In the genomic region with DNA sequence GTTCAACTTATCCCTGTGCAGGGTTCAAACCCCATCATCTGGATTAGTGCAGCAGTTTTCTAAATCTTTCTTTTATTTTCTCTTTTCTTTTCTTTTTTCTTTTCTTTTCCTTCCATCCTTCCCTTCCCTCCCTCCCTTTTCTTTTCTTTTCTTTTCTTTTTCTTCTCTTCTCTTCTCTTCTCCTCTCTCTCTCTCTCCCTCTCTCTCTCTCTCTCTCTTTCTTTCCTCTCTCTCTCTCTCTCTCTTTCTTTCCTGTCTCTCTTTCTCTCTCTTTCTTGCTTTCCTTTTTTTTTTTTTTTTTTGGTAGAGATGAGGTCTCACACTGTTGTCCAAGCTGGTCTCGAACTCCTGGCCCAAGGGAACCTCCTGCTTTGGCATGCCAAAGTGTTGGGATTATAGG, we compare ENCODE assay signal across 28 cellular contexts.
"Had no signal": no experiment of that assay in that cellular context is flagged by ENCODE, and none has a peak within 500 bp of the region (broad histone marks: within the 10 kb centered on the region; RNA-seq: fewer than 3 reads in every experiment).

No MANE protein-coding gene starts in this region.

- H3K4me2 ChIP-seq: neural progenitor cell had no signal

- H3K27me3 Mint-ChIP-seq: naive thymus-derived CD8-positive, alpha-beta T cell; natural killer cell treated with Interleukin-12 subunit alpha and Interleukin-12 subunit beta and Interleukin-15 and Interleukin-18, amount 100 ng/mL, for 72 hours; progenitor cell of endocrine pancreas; stimulated activated memory B cell treated with anti-CD40 and anti-IgM and Interleukin-4, amounts not matched to agents 10 μg/mL and 1 μg/mL and 100 μg/mL, for 72 hours; stimulated activated naive CD8-positive, alpha-beta T cell treated with anti-CD3 and anti-CD28 coated beads, Interleukin-15, amount 100 ng/mL, for 72 hours; type B pancreatic cell had no signal

- H3K4me1 Mint-ChIP-seq: naive thymus-derived CD8-positive, alpha-beta T cell; stimulated activated memory B cell treated with anti-CD40 and anti-IgM and Interleukin-4, amounts not matched to agents 10 μg/mL and 1 μg/mL and 100 μg/mL, for 72 hours; stimulated activated naive CD8-positive, alpha-beta T cell treated with anti-CD3 and anti-CD28 coated beads, Interleukin-15, amount 100 ng/mL, for 72 hours had no signal

- H3K27ac Mint-ChIP-seq: naive thymus-derived CD8-positive, alpha-beta T cell; natural killer cell treated with Interleukin-12 subunit alpha and Interleukin-12 subunit beta and Interleukin-15 and Interleukin-18, amount 100 ng/mL, for 72 hours; neural progenitor cell; progenitor cell of endocrine pancreas; stimulated activated memory B cell treated with anti-CD40 and anti-IgM and Interleukin-4, amounts not matched to agents 10 μg/mL and 1 μg/mL and 100 μg/mL, for 72 hours; stimulated activated naive CD8-positive, alpha-beta T cell treated with anti-CD3 and anti-CD28 coated beads, Interleukin-15, amount 100 ng/mL, for 72 hours; type B pancreatic cell had no signal

- FAIRE-seq: small intestine had no signal

- DNase-seq: naive thymus-derived CD8-positive, alpha-beta T cell; occipital lobe; ovary; psoas muscle; right cardiac atrium; right lobe of liver; sigmoid colon; small intestine; stimulated activated CD4-positive, alpha-beta T cell treated with anti-CD3 and anti-CD28 coated beads, Interleukin-15, amount 100 ng/mL, for 24 hours; stimulated activated CD4-positive, alpha-beta T cell treated with anti-CD3 and anti-CD28 coated beads, Interleukin-2, amount 100 ng/mL, for 24 hours; stimulated activated CD4-positive, alpha-beta T cell treated with anti-CD3 and anti-CD28 coated beads, Interleukin-2, amount 100 ng/mL, for 48 hours; stimulated activated CD4-positive, alpha-beta T cell treated with anti-CD3 and anti-CD28 coated beads, Interleukin-4, amount 100 ng/mL, for 24 hours; stimulated activated naive CD4-positive, alpha-beta T cell; stimulated activated naive CD8-positive, alpha-beta T cell treated with anti-CD3 and anti-CD28 coated beads, Interleukin-15, amount 100 ng/mL, for 72 hours; stimulated activated naive CD8-positive, alpha-beta T cell treated with anti-CD3 and anti-CD28 coated beads, Interleukin-15, Interleukin-2, amounts not matched to agents 100 U/mL and 50 U/mL, for 24 hours; substantia nigra; testis; tibial artery; transverse colon; upper lobe of right lung; uterus had no signal

- H3K27ac ChIP-seq: neural progenitor cell, ovary, parathyroid adenoma, psoas muscle, right lobe of liver, sigmoid colon, suprapubic skin, testis, tibial artery, transverse colon, upper lobe of right lung, uterus had no signal

- H3K9me3 ChIP-seq: ovary, psoas muscle, right lobe of liver, sigmoid colon, suprapubic skin, testis, tibial artery, transverse colon, upper lobe of right lung, uterus had no signal

- ATAC-seq: naive thymus-derived CD8-positive, alpha-beta T cell; natural killer cell treated with Interleukin-12 subunit alpha and Interleukin-12 subunit beta and Interleukin-15 and Interleukin-18, amount 100 ng/mL, for 72 hours; psoas muscle; right cardiac atrium; right lobe of liver; stimulated activated memory B cell treated with anti-CD40 and anti-IgM and Interleukin-4, amounts not matched to agents 10 μg/mL and 1 μg/mL and 100 μg/mL, for 72 hours; stimulated activated naive CD8-positive, alpha-beta T cell treated with anti-CD3 and anti-CD28 coated beads, Interleukin-15, amount 100 ng/mL, for 72 hours; stimulated activated naive CD8-positive, alpha-beta T cell treated with anti-CD3 and anti-CD28 coated beads, Interleukin-15, Interleukin-2, amounts not matched to agents 100 U/mL and 50 U/mL, for 24 hours; upper lobe of right lung had no signal

- H3K9ac ChIP-seq: neural progenitor cell, parathyroid adenoma had no signal

- H3K79me2 ChIP-seq: parathyroid adenoma had no signal

- H2AFZ ChIP-seq: neural progenitor cell, parathyroid adenoma had no signal

- H3K4me3 Mint-ChIP-seq: naive thymus-derived CD8-positive, alpha-beta T cell; natural killer cell treated with Interleukin-12 subunit alpha and Interleukin-12 subunit beta and Interleukin-15 and Interleukin-18, amount 100 ng/mL, for 72 hours; neural progenitor cell; stimulated activated memory B cell treated with anti-CD40 and anti-IgM and Interleukin-4, amounts not matched to agents 10 μg/mL and 1 μg/mL and 100 μg/mL, for 72 hours; stimulated activated naive CD8-positive, alpha-beta T cell treated with anti-CD3 and anti-CD28 coated beads, Interleukin-15, amount 100 ng/mL, for 72 hours; type B pancreatic cell had no signal

- H3K36me3 Mint-ChIP-seq: naive thymus-derived CD8-positive, alpha-beta T cell; neural progenitor cell; stimulated activated memory B cell treated with anti-CD40 and anti-IgM and Interleukin-4, amounts not matched to agents 10 μg/mL and 1 μg/mL and 100 μg/mL, for 72 hours; type B pancreatic cell had no signal

- H3K4me1 ChIP-seq: neural progenitor cell, parathyroid adenoma, psoas muscle, right lobe of liver, sigmoid colon, suprapubic skin, testis, tibial artery, transverse colon, upper lobe of right lung, uterus had no signal

- H3K36me3 ChIP-seq: neural progenitor cell, ovary, right lobe of liver, sigmoid colon, suprapubic skin, tibial artery, transverse colon, upper lobe of right lung, uterus had no signal

- H3K9me3 Mint-ChIP-seq: naive thymus-derived CD8-positive, alpha-beta T cell; natural killer cell treated with Interleukin-12 subunit alpha and Interleukin-12 subunit beta and Interleukin-15 and Interleukin-18, amount 100 ng/mL, for 72 hours; neural progenitor cell; stimulated activated memory B cell treated with anti-CD40 and anti-IgM and Interleukin-4, amounts not matched to agents 10 μg/mL and 1 μg/mL and 100 μg/mL, for 72 hours; stimulated activated naive CD8-positive, alpha-beta T cell treated with anti-CD3 and anti-CD28 coated beads, Interleukin-15, amount 100 ng/mL, for 72 hours; type B pancreatic cell had no signal

- H3K4me3 ChIP-seq: neural progenitor cell, ovary, psoas muscle, right lobe of liver, sigmoid colon, suprapubic skin, testis, tibial artery, transverse colon, upper lobe of right lung, uterus had no signal

- H3K27me3 ChIP-seq: neural progenitor cell, ovary, right lobe of liver, sigmoid colon, suprapubic skin, testis, tibial artery, transverse colon, upper lobe of right lung, uterus had no signal
